In genomic region chr13:30091035-30091434, GRCh38 we compare ENCODE assay signal across 24 cellular contexts.
"Had no signal": no experiment of that assay in that cellular context is flagged by ENCODE, and none has a peak within 500 bp of the region (broad histone marks: within the 10 kb centered on the region; RNA-seq: fewer than 3 reads in every experiment).

No MANE protein-coding gene starts in this region.

- H3K4me1 Mint-ChIP-seq: mesothelial cell of epicardium; stimulated activated naive CD8-positive, alpha-beta T cell treated with anti-CD3 and anti-CD28 coated beads, Interleukin-15, amount 100 ng/mL, for 72 hours had no signal

- H3K4me1 ChIP-seq: heart right ventricle, right atrium auricular region, right lobe of liver, transverse colon, upper lobe of left lung, uterus had no signal

- H3K4me3 ChIP-seq: heart right ventricle, hepatocyte, lung, ovary, right atrium auricular region, right lobe of liver, smooth muscle cell, transverse colon, upper lobe of left lung, uterus had no signal

- H3K27ac ChIP-seq: heart right ventricle, hepatocyte, ovary, right atrium auricular region, right lobe of liver, transverse colon, upper lobe of left lung, uterus had no signal

- DNase-seq: heart right ventricle; islet precursor cell; mesendoderm; naive B cell; natural killer cell; nephron progenitor cell; ovary; right lobe of liver; stimulated activated CD4-positive, alpha-beta T cell treated with anti-CD3 and anti-CD28 coated beads, Interleukin-1b, Interleukin-23, amount 100 ng/mL, for 48 hours; stimulated activated CD4-positive, alpha-beta T cell treated with anti-CD3 and anti-CD28 coated beads, Interleukin-2, amount 100 ng/mL, for 48 hours; stimulated activated CD4-positive, alpha-beta T cell treated with anti-CD3 and anti-CD28 coated beads, Interleukin-4, amount 100 ng/mL, for 4 hours; stimulated activated CD8-positive, alpha-beta memory T cell treated with anti-CD3 and anti-CD28 coated beads, Interleukin-4, amount 100 ng/mL, for 48 hours; stimulated activated naive CD4-positive, alpha-beta T cell treated with Interleukin-2 at 50 U/mL for 16 hours; stimulated activated naive CD8-positive, alpha-beta T cell treated with anti-CD3 and anti-CD28 coated beads, Interleukin-15, amount 100 ng/mL, for 72 hours; transverse colon; upper lobe of left lung; uterus had no signal

- H3K36me3 Mint-ChIP-seq: mesothelial cell of epicardium; naive B cell; natural killer cell; stimulated activated memory B cell treated with anti-CD40 and anti-IgM and Interleukin-4, amounts not matched to agents 10 μg/mL and 1 μg/mL and 100 μg/mL, for 72 hours had no signal

- H3K4me2 ChIP-seq: hepatocyte, smooth muscle cell had no signal

- H3K4me3 Mint-ChIP-seq: mesothelial cell of epicardium; naive B cell; natural killer cell; nephron progenitor cell; stimulated activated memory B cell treated with anti-CD40 and anti-IgM and Interleukin-4, amounts not matched to agents 10 μg/mL and 1 μg/mL and 100 μg/mL, for 72 hours; stimulated activated naive CD8-positive, alpha-beta T cell treated with anti-CD3 and anti-CD28 coated beads, Interleukin-15, amount 100 ng/mL, for 72 hours had no signal

- H3K27me3 Mint-ChIP-seq: progenitor cell of endocrine pancreas; stimulated activated naive CD8-positive, alpha-beta T cell treated with anti-CD3 and anti-CD28 coated beads, Interleukin-15, amount 100 ng/mL, for 72 hours had no signal

- H3K36me3 ChIP-seq: heart right ventricle, ovary, right atrium auricular region, right lobe of liver, transverse colon, upper lobe of left lung, uterus had no signal

- H3K9me3 Mint-ChIP-seq: natural killer cell; stimulated activated memory B cell treated with anti-CD40 and anti-IgM and Interleukin-4, amounts not matched to agents 10 μg/mL and 1 μg/mL and 100 μg/mL, for 72 hours; stimulated activated naive CD8-positive, alpha-beta T cell treated with anti-CD3 and anti-CD28 coated beads, Interleukin-15, amount 100 ng/mL, for 72 hours had no signal

- H3K27ac Mint-ChIP-seq: mesothelial cell of epicardium; naive B cell; natural killer cell; nephron progenitor cell; progenitor cell of endocrine pancreas; stimulated activated memory B cell treated with anti-CD40 and anti-IgM and Interleukin-4, amounts not matched to agents 10 μg/mL and 1 μg/mL and 100 μg/mL, for 72 hours; stimulated activated naive CD8-positive, alpha-beta T cell treated with anti-CD3 and anti-CD28 coated beads, Interleukin-15, amount 100 ng/mL, for 72 hours had no signal

- H3K27me3 ChIP-seq: hepatocyte, ovary, right atrium auricular region, right lobe of liver, transverse colon, upper lobe of left lung, uterus had no signal

- H3K9me3 ChIP-seq: heart right ventricle, ovary, right atrium auricular region, right lobe of liver, transverse colon, upper lobe of left lung, uterus had no signal

- H3K79me2 ChIP-seq: hepatocyte had no signal

- H2AFZ ChIP-seq: hepatocyte had no signal
